ENCODE assay signal across 8 cellular contexts in genomic region chr13:110716235-110716505, GRCh38. TPM values are rescaled to one million over a fixed set of nuclear protein-coding genes. Genes with fewer than 3 reads are reported as not detected.
DNase-seq lines count a peak whose midpoint lies in the region; ATAC-seq, FAIRE-seq and TF ChIP-seq lines count a peak whose summit lies in the region.

No MANE protein-coding gene starts in this region.

- H2AK5ac ChIP-seq in H1 (ENCODE audit: low read depth, low read length) = no peak overlapping the region

- H3K27ac ChIP-seq in Panc1 (ENCODE audit: low read length) (peak overlapping the region; percentile 79), H1 (ENCODE audit: low read depth, low read length) (peak overlapping the region; percentile 24), muscle layer of duodenum (ENCODE audit: low read length) (peak overlapping the region; percentile 85)

- H3K14ac ChIP-seq in H1 (ENCODE audit: insufficient read length) = no peak overlapping the region

- no TSS peak for BruUV-seq in Panc1 (replicated peaks; lab: Mats Ljungman, UMichigan)

- intact Hi-C loops in Panc1 (cut with micrococcal nuclease; ENCODE audit: unreplicated experiment) = no loop called here

- H3K27me3 ChIP-seq in Panc1 (ENCODE audit: control insufficient read depth, insufficient read depth, low read length) (no peaks in the 10 kb centered on the region), H1 (replicated peaks in 1 of 4; ENCODE audit: control insufficient read depth in 3 of 4, extremely low read depth in 1 of 4, insufficient read depth in 3 of 4, low read length in 3 of 4) (no peaks in the 10 kb centered on the region), muscle layer of duodenum (ENCODE audit: low read depth, low read length) (no peaks in the 10 kb centered on the region)

- H3K9me3 ChIP-seq in Panc1 (ENCODE audit: control insufficient read depth, insufficient read depth, low read depth, low read length) (no peaks in the 10 kb centered on the region), H1 (ENCODE audit: insufficient read depth in 2 of 2, low read depth in 1 of 2, low read length in 1 of 2) (no peaks in the 10 kb centered on the region), muscle layer of duodenum (ENCODE audit: control insufficient read depth in 1 of 2, low read length in 2 of 2) (no peaks in the 10 kb centered on the region)

- no peak overlapping the region for H4K91ac ChIP-seq in H1 (replicated peaks; ENCODE audit: insufficient read length, low read length)

- no peak overlapping the region for H2BK120ac ChIP-seq in H1 (replicated peaks; ENCODE audit: low read depth, low read length)

- H3K36me3 ChIP-seq in Panc1 (ENCODE audit: control insufficient read depth, insufficient read depth, low read length) (peaks cover 9% of the 10 kb centered on the region; the same call in 1 of the 2 replicates), H1 (ENCODE audit: control insufficient read depth in 2 of 4, insufficient read depth in 4 of 4, low read length in 3 of 4) (peaks cover 8 to 19% (median 11%) of the 10 kb centered on the region in 4 experiments; a peak in 7 of 8 replicates), muscle layer of duodenum (ENCODE audit: control insufficient read depth in 1 of 2, insufficient read depth in 2 of 2, low read length in 2 of 2) (peaks cover 10 to 15% of the 10 kb centered on the region in 2 donors)

- peaks cover 15% of the 10 kb centered on the region for H3K23me2 ChIP-seq in H1 (ENCODE audit: low read depth, low read length)

- DNase-seq in DMS 273 (lab: John Stamatoyannopoulos, UW; ENCODE audit: unreplicated experiment) (peak; percentile 48), DMS 273 treated with DMSO at 0.1 percent for 48 hours (lab: John Stamatoyannopoulos, UW) (no peak), Panc1 (ENCODE audit: low read depth, low spot score) (no peak), H1 (ENCODE audit: low read depth in 1 of 2, low spot score in 2 of 2) (no peak)

- no peak; a peak in 1 of 4 replicates for TF ChIP-seq RAD21 in H1 (IDR thresholded peaks at IDR 0.05 in 1 of 2, conservative IDR thresholded peaks at IDR 0.05 in 1 of 2; ENCODE audit: low read depth in 2 of 2, low read length in 2 of 2)

- CTCF ChIA-PET in Panc1 (lab: Charles Lee) = no interaction called here
- CTCF ChIA-PET in H1 (lab: Charles Lee; ENCODE audit: partially characterized antibody) = interaction anchor here (0.8 to 2.6 kb wide), 7 partner anchors 15 to 98 kb away, joined by 3 to 10 read pairs (median 4); no protein-coding TSS in a partner anchor

- peaks cover 27 to 63% of the 10 kb centered on the region in 2 experiments for H3K79me2 ChIP-seq in H1 (ENCODE audit: control insufficient read depth in 1 of 2, insufficient read depth in 2 of 2, low read length in 2 of 2)

- peaks cover 18 to 21% of the 10 kb centered on the region in 2 experiments for H4K20me1 ChIP-seq in H1 (replicated peaks in 1 of 2; ENCODE audit: control insufficient read depth in 1 of 2, insufficient read depth in 2 of 2, low read length in 2 of 2)

- H3K18ac ChIP-seq in H1 (ENCODE audit: extremely low read depth, low read length) = no peak overlapping the region

- H3K56ac ChIP-seq in H1 (replicated peaks; ENCODE audit: insufficient read length, low read depth, low read length) = no peak overlapping the region

- H2AFZ ChIP-seq in H1 (ENCODE audit: low read length) = no peak overlapping the region

- H4K5ac ChIP-seq in H1 (ENCODE audit: insufficient read length, low read depth, low read length) = no peak overlapping the region

- H3K4me1 ChIP-seq in Panc1 (ENCODE audit: control insufficient read depth, insufficient read depth, low read length) (no peaks in the 10 kb centered on the region; the same call in 1 of the 2 replicates), H1 (replicated peaks in 1 of 4; ENCODE audit: control insufficient read depth in 3 of 4, insufficient read depth in 4 of 4, low read length in 3 of 4) (peaks cover 0 to 2% (median 1%) of the 10 kb centered on the region in 4 experiments; a peak in 2 of 7 replicates), muscle layer of duodenum (ENCODE audit: control insufficient read depth in 1 of 2, insufficient read depth in 2 of 2, low read length in 2 of 2) (peaks cover 6 to 23% of the 10 kb centered on the region in 2 donors)

- H3K9ac ChIP-seq in H1 (replicated peaks in 1 of 4; ENCODE audit: extremely low read depth in 1 of 4, low read depth in 3 of 4, low read length in 3 of 4) = peak overlapping the region in 3 of 4 experiments; percentile 51 to 74 (median 66); a peak in 5 of 7 replicates

- no peak overlapping the region for H4K8ac ChIP-seq in H1 (ENCODE audit: extremely low read depth, insufficient read depth, low read length)

- H3K4me3 ChIP-seq in Panc1 (ENCODE audit: low read depth in 2 of 2, low read length in 2 of 2) = peak overlapping the region; percentile 81 to 82
- H3K4me3 ChIP-seq in H1 (ENCODE audit: extremely low read depth in 1 of 4, insufficient read depth in 2 of 4, low read depth in 3 of 4, low read length in 4 of 4) = peak overlapping the region; percentile 71 to 98 (median 90)
- H3K4me3 ChIP-seq in muscle layer of duodenum (ENCODE audit: low read depth in 1 of 2, low read length in 2 of 2) = peak overlapping the region; percentile 91 to 93

- TF ChIP-seq CTCF in Panc1 (IDR thresholded peaks at IDR 0.05) (no peak), H1 (IDR thresholded peaks at IDR 0.05; ENCODE audit: control extremely low read depth in 1 of 3, insufficient read depth in 1 of 3, low read depth in 1 of 3, low read length in 3 of 3) (no peak)

- H2BK20ac ChIP-seq in H1 (ENCODE audit: low read length) = no peak overlapping the region

- no peak for FAIRE-seq in H1 (lab: Jason Lieb, UNC)

- H3K4ac ChIP-seq in H1 (replicated peaks; ENCODE audit: insufficient read length, low read depth, low read length) = no peak overlapping the region

- H3K79me1 ChIP-seq in H1 (ENCODE audit: low read depth, low read length) = peaks cover 9% of the 10 kb centered on the region

- ATAC-seq in Panc1 (no peak), GM18867 (IDR thresholded peaks at IDR 0.05; ENCODE audit: unreplicated experiment) (no peak), HG03095 (IDR thresholded peaks at IDR 0.05; ENCODE audit: unreplicated experiment) (no peak)
- no peak for ATAC-seq in activated CD4-positive, CD25-positive, alpha-beta regulatory T cell treated with anti-CD3 and anti-CD28 coated beads, Interleukin-2, amount 50 U/mL, for 24 hours

- in situ Hi-C loops in Panc1 (cut with HindIII; ENCODE audit: low pct_unique_long_range_greater_than_20kb, low sequenced_read_pairs) = no loop called here

- no peak overlapping the region for H3K23ac ChIP-seq in H1 (ENCODE audit: insufficient read length)

- 3% methylated on average over 13 of the region's 13 CpGs; no CpG with 5 or more reads in 1 of the 2 experiments for WGBS in H1 (ENCODE audit: extremely low coverage in 1 of 2, insufficient coverage in 1 of 2, insufficient read length in 1 of 2, insufficient replicate concordance in 2 of 2, low coverage in 1 of 2, low lambda C conversion rate in 2 of 2, missing lambda C conversion rate in 1 of 2), 2 experiments

- no peak overlapping the region for H2BK15ac ChIP-seq in H1 (ENCODE audit: low read length)

- peak overlapping the region; percentile 76 to 81 for H3K4me2 ChIP-seq in H1 (ENCODE audit: insufficient read depth in 1 of 2, low read depth in 2 of 2, low read length in 2 of 2)

- no peak for TF ChIP-seq POLR2A in H1 (IDR thresholded peaks at IDR 0.05; ENCODE audit: control extremely low read depth in 1 of 2, low read depth in 2 of 2, low read length in 2 of 2)

- peak overlapping the region; percentile 9; the same call in 1 of the 2 replicates for H2BK12ac ChIP-seq in H1 (ENCODE audit: low read depth, low read length)

- peak overlapping the region; percentile 60; the same call in 1 of the 2 replicates for H2BK5ac ChIP-seq in H1 (ENCODE audit: low read depth, low read length)

- POLR2A ChIA-PET in Panc1 (lab: Charles Lee) (no interaction called here), H1 (lab: Charles Lee; ENCODE audit: partially characterized antibody) (interaction anchor here (1.1 to 2.9 kb wide), 4 partner anchors 9 to 199 kb away, joined by 3 to 28 read pairs (median 5); partner anchors contain the start of gene ANKRD10)

- no peak for TF ChIP-seq EP300 in H1 (IDR thresholded peaks at IDR 0.05; ENCODE audit: borderline replicate concordance in 1 of 2, low read depth in 2 of 2, low read length in 2 of 2)

TF ChIP-seq in H1, 55 proteins besides CTCF, POLR2A, EP300 and RAD21 (continues in another document):
- TF ChIP-seq EGR1 (IDR thresholded peaks at IDR 0.05; ENCODE audit: borderline replicate concordance, low read depth, low read length) (no peak), POLR2AphosphoS5 (IDR thresholded peaks at IDR 0.05; ENCODE audit: low read depth, low read length) (no peak), SRF (IDR thresholded peaks at IDR 0.05; ENCODE audit: low read depth, low read length) (no peak)
- TF ChIP-seq, protein P1, sequence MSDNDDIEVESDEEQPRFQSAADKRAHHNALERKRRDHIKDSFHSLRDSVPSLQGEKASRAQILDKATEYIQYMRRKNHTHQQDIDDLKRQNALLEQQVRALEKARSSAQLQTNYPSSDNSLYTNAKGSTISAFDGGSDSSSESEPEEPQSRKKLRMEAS (IDR thresholded peaks at IDR 0.05) = no peak

RNA-seq across cellular contexts. Expression of gene ING1, which starts 2.7 kb away (rescaled TPM):
- total RNA-seq in Panc1 (2021; ENCODE audit: unreplicated experiment) = 9.2 TPM
- 13.2 TPM for polyA plus RNA-seq in Panc1 (2012; ENCODE audit: insufficient read length)
- 26.6 and 28.6 TPM in 2 replicates for total RNA-seq in H1 (2021; fragmentation: NEBNext Ultra II Directional; extraction: Animal tissue kit (Norgen Biotek cat#: 25700))
- 22.3 and 30.3 TPM in 2 replicates for polyA plus RNA-seq in H1 (2011; rRNA removed)
- 35.6 TPM for polyA plus RNA-seq in H1 (2011; cell fraction: cytosol; rRNA removed)
- polyA plus RNA-seq in H1 (2011; cell fraction: nucleus; rRNA removed) = 33.9 TPM
- polyA plus RNA-seq in H1 (2012, experiment 1 of 2) = 19.9 to 26.8 TPM (median 26.2 TPM) in 4 replicates
- polyA plus RNA-seq in H1 (2012, experiment 2 of 2) = 8.4 TPM
- polyA plus RNA-seq in H1 (2013, experiment 1 of 2) = 20.2 TPM
- 20.1 TPM for polyA plus RNA-seq in H1 (2013, experiment 2 of 2)
- 10.0 and 11.6 TPM in 2 replicates for polyA minus RNA-seq in H1 (2011; rRNA and poly(A)+ RNA removed)
- polyA minus RNA-seq in H1 (2011; cell fraction: cytosol; rRNA and poly(A)+ RNA removed) = 29.4 TPM
- polyA minus RNA-seq in H1 (2011; cell fraction: nucleus; rRNA and poly(A)+ RNA removed) = 20.5 TPM

RNA-seq across cellular contexts. Expression of gene CARS2, which starts 10.3 kb away (rescaled TPM):
- 31.9 TPM for total RNA-seq in Panc1 (2021; ENCODE audit: unreplicated experiment)
- polyA plus RNA-seq in Panc1 (2012; ENCODE audit: insufficient read length) = 47.5 TPM
- total RNA-seq in H1 (2021; fragmentation: NEBNext Ultra II Directional; extraction: Animal tissue kit (Norgen Biotek cat#: 25700)) = 44.5 and 55.9 TPM in 2 replicates
- 47.7 and 87.9 TPM in 2 replicates for polyA plus RNA-seq in H1 (2011; rRNA removed)
- 152 TPM for polyA plus RNA-seq in H1 (2011; cell fraction: cytosol; rRNA removed)
- 114 TPM for polyA plus RNA-seq in H1 (2011; cell fraction: nucleus; rRNA removed)
- polyA plus RNA-seq in H1 (2012, experiment 1 of 2) = 40.7 to 47.8 TPM (median 43.3 TPM) in 4 replicates
- 35.5 TPM for polyA plus RNA-seq in H1 (2012, experiment 2 of 2)
- polyA plus RNA-seq in H1 (2013, experiment 1 of 2) = 34.4 TPM
- 31.2 TPM for polyA plus RNA-seq in H1 (2013, experiment 2 of 2)
- 26.5 and 27.5 TPM in 2 replicates for polyA minus RNA-seq in H1 (2011; rRNA and poly(A)+ RNA removed)
- 29.7 TPM for polyA minus RNA-seq in H1 (2011; cell fraction: cytosol; rRNA and poly(A)+ RNA removed)
- polyA minus RNA-seq in H1 (2011; cell fraction: nucleus; rRNA and poly(A)+ RNA removed) = 54.5 TPM

Comparison
In these comparisons a context has a peak if more than half of its experiments do, and no peak if none do; other contexts are left out.
1. H3K27ac ChIP-seq: peak in every context shown above with its lines; median percentile 85 in muscle layer of duodenum; 79 in Panc1; 24 in H1.